In the genomic region with DNA sequence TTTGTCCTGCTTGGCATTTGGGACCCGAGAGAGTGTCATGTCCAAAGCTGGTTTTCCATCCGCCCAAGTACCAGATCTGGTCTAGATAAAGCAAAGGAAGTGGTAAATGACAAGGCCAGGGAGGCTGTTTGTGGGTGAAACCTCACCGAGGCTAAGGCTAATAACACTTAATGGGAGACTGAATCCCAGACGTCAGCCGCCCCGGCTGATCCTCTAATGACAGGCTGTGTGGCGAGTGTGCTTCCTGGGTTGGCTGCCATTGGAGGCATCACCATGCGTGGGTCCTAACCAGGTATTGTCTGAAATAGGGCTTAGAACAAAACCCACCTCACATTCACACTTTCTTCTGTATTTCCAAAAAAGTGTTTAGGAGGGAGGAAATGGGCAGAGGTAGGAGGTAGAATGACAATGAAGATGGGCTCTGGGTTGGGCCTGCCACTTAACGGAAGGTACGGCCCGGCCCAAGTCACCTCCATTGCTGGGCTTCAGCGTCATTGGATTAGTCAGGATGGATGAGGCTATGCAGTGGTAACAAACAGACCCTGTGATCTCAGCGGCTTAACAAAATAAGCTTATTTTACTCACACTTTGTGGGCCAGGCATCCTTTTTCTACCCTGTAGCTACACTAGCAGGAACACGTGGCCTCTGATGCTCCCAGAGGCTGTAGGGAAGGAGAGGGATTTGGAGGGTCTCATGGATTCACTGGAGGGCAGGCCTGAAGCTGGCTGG, we compare ENCODE assay signal across 23 cellular contexts. TPM values are rescaled to one million over a fixed set of nuclear protein-coding genes. Genes with fewer than 3 reads are reported as not detected.
DNase-seq lines count a peak whose midpoint lies in the region; ATAC-seq and TF ChIP-seq lines count a peak whose summit lies in the region.
"Had no signal": no experiment of that assay in that cellular context is flagged by ENCODE, and none has a peak within 500 bp of the region (broad histone marks: within the 10 kb centered on the region; RNA-seq: fewer than 3 reads in every experiment).

No MANE protein-coding gene starts in this region.

- H3K4me3 Mint-ChIP-seq in MCF 10A (ENCODE audit: unreplicated experiment): no peak overlapping the region
- H3K4me3 Mint-ChIP-seq in stimulated activated effector memory CD8-positive, alpha-beta T cell treated with anti-CD3 and anti-CD28 coated beads, Interleukin-12 subunit alpha, Interleukin-12 subunit beta, amount 100 ng/mL, for 72 hours: no peak overlapping the region
- H3K4me3 Mint-ChIP-seq: activated B cell treated with CpG ODN at 0.5 μM for 24 hours; activated CD8-positive, alpha-beta T cell treated with anti-CD3 and anti-CD28 coated beads for 36 hours; activated naive CD8-positive, alpha-beta T cell treated with anti-CD3 and anti-CD28 coated beads, Interleukin-2, amount 50 U/mL, for 24 hours had no signal

- no peaks in the 10 kb centered on the region for H3K27me3 Mint-ChIP-seq in MCF 10A (ENCODE audit: insufficient read depth, unreplicated experiment)
- H3K27me3 Mint-ChIP-seq: activated CD8-positive, alpha-beta T cell treated with anti-CD3 and anti-CD28 coated beads for 36 hours; activated naive CD8-positive, alpha-beta T cell treated with anti-CD3 and anti-CD28 coated beads, Interleukin-2, amount 50 U/mL, for 24 hours had no signal

- H3K27me3 ChIP-seq in breast epithelium (no peaks in the 10 kb centered on the region), RWPE2 (ENCODE audit: insufficient read depth, poor library complexity, severe bottlenecking) (no peaks in the 10 kb centered on the region), esophagus squamous epithelium (no peaks in the 10 kb centered on the region)
- H3K27me3 ChIP-seq: heart left ventricle had no signal

- TSS peak; percentile 97 for BruUV-seq in MCF 10A (replicated peaks; lab: Mats Ljungman, UMichigan)

- intact Hi-C loops in MCF 10A (cut with micrococcal nuclease): no loop called here
- intact Hi-C loops in breast epithelium (cut with DNase I; ENCODE audit: low total_unique reads): no loop called here
- intact Hi-C loops in esophagus squamous epithelium (cut with DNase I): no loop called here

- no peaks in the 10 kb centered on the region for H3K9me3 ChIP-seq in breast epithelium
- no peaks in the 10 kb centered on the region for H3K9me3 ChIP-seq in RWPE2 (ENCODE audit: severe bottlenecking)
- no peaks in the 10 kb centered on the region for H3K9me3 ChIP-seq in esophagus squamous epithelium
- H3K9me3 ChIP-seq: heart left ventricle, lower lobe of right lung, thoracic aorta had no signal

- no peak overlapping the region for H3K4me3 ChIP-seq in breast epithelium
- H3K4me3 ChIP-seq in RWPE2 (ENCODE audit: severe bottlenecking): no peak overlapping the region
- H3K4me3 ChIP-seq in esophagus squamous epithelium: no peak overlapping the region
- H3K4me3 ChIP-seq: heart left ventricle, lower lobe of right lung, thoracic aorta had no signal

- TF ChIP-seq POLR2A in breast epithelium (IDR thresholded peaks at IDR 0.05) (no peak), esophagus squamous epithelium (IDR thresholded peaks at IDR 0.05) (no peak)

- no peaks in the 10 kb centered on the region for H3K36me3 Mint-ChIP-seq in MCF 10A (ENCODE audit: insufficient read depth, unreplicated experiment)
- H3K36me3 Mint-ChIP-seq in stimulated activated effector memory CD8-positive, alpha-beta T cell treated with anti-CD3 and anti-CD28 coated beads, Interleukin-12 subunit alpha, Interleukin-12 subunit beta, amount 100 ng/mL, for 72 hours: no peaks in the 10 kb centered on the region
- H3K36me3 Mint-ChIP-seq: immature natural killer cell had no signal

- DNase-seq in MCF 10A (ENCODE audit: unreplicated experiment) (no peak), breast epithelium (ENCODE audit: low spot score in 2 of 2) (no peak), RWPE2 (ENCODE audit: low spot score) (no peak), esophagus squamous epithelium (lab: John Stamatoyannopoulos, UW) (no peak), GM10266 (ENCODE audit: extremely low spot score) (no peak), NCI-H2107 (lab: John Stamatoyannopoulos, UW) (no peak), DMS114 treated with DMSO at 0.1 percent for 48 hours (lab: John Stamatoyannopoulos, UW; ENCODE audit: unreplicated experiment) (no peak)
- no peak for DNase-seq in stimulated activated effector memory CD8-positive, alpha-beta T cell treated with anti-CD3 and anti-CD28 coated beads, Interleukin-12 subunit alpha, Interleukin-12 subunit beta, amount 100 ng/mL, for 72 hours (ENCODE audit: low spot score in 2 of 2)
- DNase-seq: activated B cell treated with CpG ODN at 0.5 μM for 24 hours; activated CD8-positive, alpha-beta T cell treated with anti-CD3 and anti-CD28 coated beads for 36 hours; activated naive CD8-positive, alpha-beta T cell treated with anti-CD3 and anti-CD28 coated beads, Interleukin-2, amount 50 U/mL, for 24 hours; C1 segment of cervical spinal cord; DMS153; effector CD8-positive, alpha-beta T cell; lower lobe of right lung; NCI-H1694; NCI-H446; NK-92 treated with Interleukin-12 subunit alpha and Interleukin-12 subunit beta, amount 100 ng/mL, for 24 hours; SHP77 had no signal

- WGBS in esophagus squamous epithelium, 2 donors: 78 to 82% methylated on average over 13 to 14 of the region's 14 CpGs

- H3K27ac ChIP-seq in breast epithelium (peak overlapping the region in 1 of 2 donors; percentile 54), RWPE2 (ENCODE audit: poor library complexity, severe bottlenecking) (peak overlapping the region; percentile 98), esophagus squamous epithelium (peak overlapping the region; percentile 39 to 75 (median 58))
- H3K27ac ChIP-seq: heart left ventricle, lower lobe of right lung, thoracic aorta had no signal

- POLR2A ChIA-PET in MCF 10A (lab: Yijun Ruan, JAX): interaction anchor here (1.5 to 1.9 kb wide), 3 partner anchors 10 to 58 kb away, joined by 4 to 11 read pairs (median 5); no protein-coding TSS in a partner anchor

- CTCF ChIA-PET in MCF 10A (lab: Yijun Ruan, JAX): interaction anchor here (0.6 to 0.7 kb wide), 2 partner anchors 15 to 33 kb away, joined by 3 to 4 read pairs; no protein-coding TSS in a partner anchor

- no peaks in the 10 kb centered on the region for H3K9me3 Mint-ChIP-seq in MCF 10A (ENCODE audit: unreplicated experiment)
- no peaks in the 10 kb centered on the region for H3K9me3 Mint-ChIP-seq in stimulated activated effector memory CD8-positive, alpha-beta T cell treated with anti-CD3 and anti-CD28 coated beads, Interleukin-12 subunit alpha, Interleukin-12 subunit beta, amount 100 ng/mL, for 72 hours
- H3K9me3 Mint-ChIP-seq: activated B cell treated with CpG ODN at 0.5 μM for 24 hours; activated CD8-positive, alpha-beta T cell treated with anti-CD3 and anti-CD28 coated beads for 36 hours; activated naive CD8-positive, alpha-beta T cell treated with anti-CD3 and anti-CD28 coated beads, Interleukin-2, amount 50 U/mL, for 24 hours; immature natural killer cell had no signal

- H3K36me3 ChIP-seq in breast epithelium (no peaks in the 10 kb centered on the region), RWPE2 (ENCODE audit: low read depth) (no peaks in the 10 kb centered on the region), esophagus squamous epithelium (no peaks in the 10 kb centered on the region)
- H3K36me3 ChIP-seq: heart left ventricle, lower lobe of right lung, thoracic aorta had no signal

- peaks cover 27% of the 10 kb centered on the region for H3K4me1 Mint-ChIP-seq in MCF 10A (ENCODE audit: insufficient read depth, unreplicated experiment)
- H3K4me1 Mint-ChIP-seq in stimulated activated effector memory CD8-positive, alpha-beta T cell treated with anti-CD3 and anti-CD28 coated beads, Interleukin-12 subunit alpha, Interleukin-12 subunit beta, amount 100 ng/mL, for 72 hours: peaks cover 21% of the 10 kb centered on the region

- TF ChIP-seq CTCF in MCF 10A (IDR thresholded peaks at IDR 0.05; ENCODE audit: unreplicated experiment) (no peak), breast epithelium (IDR thresholded peaks at IDR 0.05) (no peak), RWPE2 (IDR thresholded peaks at IDR 0.05; ENCODE audit: poor library complexity, severe bottlenecking) (no peak), esophagus squamous epithelium (IDR thresholded peaks at IDR 0.05) (no peak), GM10266 (IDR thresholded peaks at IDR 0.05; ENCODE audit: control insufficient read depth, insufficient read depth, low read depth, missing control alignments) (no peak)

- no peaks in the 10 kb centered on the region for H3K4me1 ChIP-seq in breast epithelium
- H3K4me1 ChIP-seq in RWPE2 (ENCODE audit: insufficient read depth, poor library complexity, severe bottlenecking): peaks cover 50% of the 10 kb centered on the region
- H3K4me1 ChIP-seq in esophagus squamous epithelium: peaks cover 6 to 67% (median 14%) of the 10 kb centered on the region in 3 donors
- H3K4me1 ChIP-seq: lower lobe of right lung had no signal

- H3K27ac Mint-ChIP-seq in MCF 10A (ENCODE audit: low read depth, unreplicated experiment): peak overlapping the region; percentile 87
- H3K27ac Mint-ChIP-seq in stimulated activated effector memory CD8-positive, alpha-beta T cell treated with anti-CD3 and anti-CD28 coated beads, Interleukin-12 subunit alpha, Interleukin-12 subunit beta, amount 100 ng/mL, for 72 hours: peak overlapping the region; percentile 57
- H3K27ac Mint-ChIP-seq: activated B cell treated with CpG ODN at 0.5 μM for 24 hours; activated CD8-positive, alpha-beta T cell treated with anti-CD3 and anti-CD28 coated beads for 36 hours; activated naive CD8-positive, alpha-beta T cell treated with anti-CD3 and anti-CD28 coated beads, Interleukin-2, amount 50 U/mL, for 24 hours had no signal

- no peak for ATAC-seq in RWPE2 (ENCODE audit: low read depth)
- ATAC-seq in stimulated activated effector memory CD8-positive, alpha-beta T cell treated with anti-CD3 and anti-CD28 coated beads, Interleukin-12 subunit alpha, Interleukin-12 subunit beta, amount 100 ng/mL, for 72 hours: no peak
- ATAC-seq: activated CD8-positive, alpha-beta T cell treated with anti-CD3 and anti-CD28 coated beads for 36 hours; activated naive CD8-positive, alpha-beta T cell treated with anti-CD3 and anti-CD28 coated beads, Interleukin-2, amount 50 U/mL, for 24 hours; heart left ventricle had no signal

RNA-seq across cellular contexts. Expression of gene PROSER2, which starts 59.7 kb away (rescaled TPM):
- 29.2 and 58.0 TPM in 2 replicates for total RNA-seq in MCF 10A (2022)
- total RNA-seq in breast epithelium: 1 to 10 TPM; 2.9 to 9.5 (median 8.5) TPM
- total RNA-seq in esophagus squamous epithelium: 10 to 100 TPM in 2 of 4 donors, 1 to 10 TPM in 2; 6.4 to 15.5 (median 11.1) TPM
- total RNA-seq: T-helper 1 cell treated with Interleukin-12 subunit alpha and Interleukin-12 subunit beta and Interleukin-4 antibody, amounts not matched to agents 30 ng/mL and 1 ng/mL, for 36 hours had no signal
